8 cellular contexts compared by ENCODE assay signal in genomic region chr6:44338228-44339122, GRCh38. TPM values are rescaled to one million over a fixed set of nuclear protein-coding genes. Genes with fewer than 3 reads are reported as not detected.
DNase-seq lines count a peak whose midpoint lies in the region; ATAC-seq, FAIRE-seq and TF ChIP-seq lines count a peak whose summit lies in the region.

No MANE protein-coding gene starts in this region.

- H3K9ac ChIP-seq in H1 (replicated peaks in 1 of 4; ENCODE audit: extremely low read depth in 1 of 4, low read depth in 3 of 4, low read length in 3 of 4), result no peak overlapping the region

- no peaks in the 10 kb centered on the region for H3K79me1 ChIP-seq in H1 (ENCODE audit: low read depth, low read length)

- peak; percentile 74 for DNase-seq in GM13976 (ENCODE audit: low spot score)
- DNase-seq in HT1080 (ENCODE audit: low read depth), result peak; percentile 59
- DNase-seq in NK-92 (lab: John Stamatoyannopoulos, UW; ENCODE audit: unreplicated experiment), result peak; percentile 19
- peak; percentile 84 for DNase-seq in activated CD8-positive, alpha-beta memory T cell treated with anti-CD3 and anti-CD28 coated beads for 24 hours
- DNase-seq in H1 (ENCODE audit: low read depth in 1 of 2, low spot score in 2 of 2), result peak; percentile 59 to 81
- DNase-seq in mucosa of descending colon, result peak in 2 of 3 donors; percentile 73 to 84
- peak; percentile 31 to 41 for DNase-seq in stimulated activated CD8-positive, alpha-beta memory T cell treated with anti-CD3 and anti-CD28 coated beads, Interleukin-4, amount 100 ng/mL, for 4 hours (ENCODE audit: low read depth in 2 of 2, low spot score in 1 of 2)

- no peak overlapping the region for H3K14ac ChIP-seq in H1 (ENCODE audit: insufficient read length)

- peak; percentile 98 for FAIRE-seq in H1 (lab: Jason Lieb, UNC)

- H2BK20ac ChIP-seq in H1 (ENCODE audit: low read length), result peak overlapping the region; percentile 15; the same call in 1 of the 2 replicates

- POLR2A ChIA-PET in H1 (lab: Charles Lee; ENCODE audit: partially characterized antibody), result interaction anchor here (1.1 to 8.4 kb wide), 8 partner anchors 9 to 91 kb away, joined by 4 to 41 read pairs (median 8); partner anchors contain the start of genes AARS2, HSP90AB1 and SLC35B2

- H3K23me2 ChIP-seq in H1 (ENCODE audit: low read depth, low read length), result no peaks in the 10 kb centered on the region; the same call in 1 of the 2 replicates

- H3K4ac ChIP-seq in H1 (replicated peaks; ENCODE audit: insufficient read length, low read depth, low read length), result no peak overlapping the region

- H3K18ac ChIP-seq in H1 (ENCODE audit: extremely low read depth, low read length), result no peak overlapping the region

- H3K9me3 ChIP-seq in H1 (ENCODE audit: insufficient read depth in 2 of 2, low read depth in 1 of 2, low read length in 1 of 2) (no peaks in the 10 kb centered on the region), mucosa of descending colon (no peaks in the 10 kb centered on the region)

- WGBS in H1 (ENCODE audit: extremely low coverage in 1 of 2, insufficient coverage in 1 of 2, insufficient read length in 1 of 2, insufficient replicate concordance in 2 of 2, low coverage in 1 of 2, low lambda C conversion rate in 2 of 2, missing lambda C conversion rate in 1 of 2), 2 experiments, result 7% methylated on average over 11 of the region's 11 CpGs; no CpG with 5 or more reads in 1 of the 2 experiments

- no peak overlapping the region for H3K23ac ChIP-seq in H1 (ENCODE audit: insufficient read length)

- peaks cover 3 to 6% (median 5%) of the 10 kb centered on the region in 4 experiments; a peak in 5 of 7 replicates for H3K27me3 ChIP-seq in H1 (replicated peaks in 1 of 4; ENCODE audit: control insufficient read depth in 3 of 4, extremely low read depth in 1 of 4, insufficient read depth in 3 of 4, low read length in 3 of 4)

- no peaks in the 10 kb centered on the region for H4K20me1 ChIP-seq in H1 (replicated peaks in 1 of 2; ENCODE audit: control insufficient read depth in 1 of 2, insufficient read depth in 2 of 2, low read length in 2 of 2)

- TF ChIP-seq POLR2A in H1 (IDR thresholded peaks at IDR 0.05; ENCODE audit: control extremely low read depth in 1 of 2, low read depth in 2 of 2, low read length in 2 of 2), result no peak

- intact Hi-C loops in mucosa of descending colon (cut with DNase I, micrococcal nuclease), result loop anchor here (5.0 kb wide), 1 partner anchor 71 kb away; the partner anchor contains the start of gene NFKBIE (in 2 of the 2)

- CTCF ChIA-PET in H1 (lab: Charles Lee; ENCODE audit: partially characterized antibody), result interaction anchor here (0.6 to 10.2 kb wide), 46 partner anchors 7 to 1386 kb away, joined by 3 to 153 read pairs (median 4); partner anchors contain the start of genes AARS2, SLC35B2 and TMEM151B

- no peak overlapping the region for H3K56ac ChIP-seq in H1 (replicated peaks; ENCODE audit: insufficient read length, low read depth, low read length)

- no peak overlapping the region for H3K4me2 ChIP-seq in H1 (ENCODE audit: insufficient read depth in 1 of 2, low read depth in 2 of 2, low read length in 2 of 2)

- H3K4me1 ChIP-seq in H1 (replicated peaks in 1 of 4; ENCODE audit: control insufficient read depth in 3 of 4, insufficient read depth in 4 of 4, low read length in 3 of 4), result peaks cover 0 to 5% (median under 1%) of the 10 kb centered on the region in 4 experiments; a peak in 3 of 7 replicates
- no peaks in the 10 kb centered on the region for H3K4me1 ChIP-seq in mucosa of descending colon (ENCODE audit: low read depth)

- no peak overlapping the region for H3K27ac ChIP-seq in H1 (ENCODE audit: low read depth, low read length)

- no peak overlapping the region for H3K4me3 ChIP-seq in H1 (ENCODE audit: extremely low read depth in 1 of 4, insufficient read depth in 2 of 4, low read depth in 3 of 4, low read length in 4 of 4)
- no peak overlapping the region for H3K4me3 ChIP-seq in mucosa of descending colon

- TF ChIP-seq CTCF in GM13976 (IDR thresholded peaks at IDR 0.05; ENCODE audit: borderline replicate concordance, control extremely low read depth, extremely low read depth, insufficient read depth, missing control alignments) (peak; percentile 74), H1 (IDR thresholded peaks at IDR 0.05; ENCODE audit: control extremely low read depth in 1 of 3, insufficient read depth in 1 of 3, low read depth in 1 of 3, low read length in 3 of 3) (peak; percentile 73 to 87 (median 85)), mucosa of descending colon (IDR thresholded peaks at IDR 0.05) (peak; percentile 37)

- H4K8ac ChIP-seq in H1 (ENCODE audit: extremely low read depth, insufficient read depth, low read length), result no peak overlapping the region; the same call in 1 of the 2 replicates

- no peak overlapping the region for H2BK120ac ChIP-seq in H1 (replicated peaks; ENCODE audit: low read depth, low read length)

- no peaks in the 10 kb centered on the region for H3K79me2 ChIP-seq in H1 (ENCODE audit: control insufficient read depth in 1 of 2, insufficient read depth in 2 of 2, low read length in 2 of 2)

- H4K91ac ChIP-seq in H1 (replicated peaks; ENCODE audit: insufficient read length, low read length), result no peak overlapping the region

- H3K36me3 ChIP-seq in H1 (ENCODE audit: control insufficient read depth in 2 of 4, insufficient read depth in 4 of 4, low read length in 3 of 4) (no peaks in the 10 kb centered on the region), mucosa of descending colon (ENCODE audit: low read depth) (no peaks in the 10 kb centered on the region)

- H4K5ac ChIP-seq in H1 (ENCODE audit: insufficient read length, low read depth, low read length), result no peak overlapping the region

- ATAC-seq in mucosa of descending colon, result peak; percentile 92
- ATAC-seq in HG02852 (IDR thresholded peaks at IDR 0.05; ENCODE audit: unreplicated experiment), result no peak

- no peak overlapping the region for H2AFZ ChIP-seq in H1 (ENCODE audit: low read length)

- no peak overlapping the region for H2AK5ac ChIP-seq in H1 (ENCODE audit: low read depth, low read length)

- TF ChIP-seq EP300 in H1 (IDR thresholded peaks at IDR 0.05; ENCODE audit: borderline replicate concordance in 1 of 2, low read depth in 2 of 2, low read length in 2 of 2), result no peak

- H2BK5ac ChIP-seq in H1 (ENCODE audit: low read depth, low read length), result no peak overlapping the region

- peak; percentile 94 to 96 for TF ChIP-seq RAD21 in H1 (IDR thresholded peaks at IDR 0.05 in 1 of 2, conservative IDR thresholded peaks at IDR 0.05 in 1 of 2; ENCODE audit: low read depth in 2 of 2, low read length in 2 of 2)

- H2BK15ac ChIP-seq in H1 (ENCODE audit: low read length), result no peak overlapping the region

- in situ Hi-C loops in GM13976 (cut with MboI; ENCODE audit: low sequenced_read_pairs, unreplicated experiment), result no loop called here

- H2BK12ac ChIP-seq in H1 (ENCODE audit: low read depth, low read length), result no peak overlapping the region

TF ChIP-seq in H1, 55 proteins besides CTCF, POLR2A, EP300 and RAD21 (continues in another document):
- TF ChIP-seq MAFK (IDR thresholded peaks at IDR 0.05; ENCODE audit: low read depth, low read length) (no peak), SRF (IDR thresholded peaks at IDR 0.05; ENCODE audit: low read depth, low read length) (no peak), CBX8 (IDR thresholded peaks at IDR 0.05; ENCODE audit: borderline replicate concordance, low read depth, low read length) (no peak), POU5F1 (IDR thresholded peaks at IDR 0.05; ENCODE audit: low read depth, low read length) (no peak)

RNA-seq across cellular contexts. Expression of gene SPATS1, which starts 4.0 kb away (rescaled TPM):
- total RNA-seq in HT1080 (2014; rRNA removed; shearing (Covaris generic)), result not detected in 2 replicates
- not detected in 2 replicates for polyA plus RNA-seq in HT1080 (2015; cell fraction: cytosol; rRNA removed)
- polyA plus RNA-seq in HT1080 (2015; cell fraction: nucleus; rRNA removed), result not detected in 2 replicates
- total RNA-seq in H1 (2021; fragmentation: NEBNext Ultra II Directional; extraction: Animal tissue kit (Norgen Biotek cat#: 25700)), result not detected in 2 replicates
- not detected in 2 replicates for polyA plus RNA-seq in H1 (2011; rRNA removed)
- polyA plus RNA-seq in H1 (2011; cell fraction: cytosol; rRNA removed), result not detected
- not detected for polyA plus RNA-seq in H1 (2011; cell fraction: nucleus; rRNA removed)
- not detected in 4 replicates for polyA plus RNA-seq in H1 (2012, experiment 1 of 2)
- not detected for polyA plus RNA-seq in H1 (2012, experiment 2 of 2)
- not detected for polyA plus RNA-seq in H1 (2013, experiment 1 of 2)
- polyA plus RNA-seq in H1 (2013, experiment 2 of 2), result not detected
- not detected in 2 replicates for polyA minus RNA-seq in H1 (2011; rRNA and poly(A)+ RNA removed)
- not detected for polyA minus RNA-seq in H1 (2011; cell fraction: cytosol; rRNA and poly(A)+ RNA removed)
- not detected for polyA minus RNA-seq in H1 (2011; cell fraction: nucleus; rRNA and poly(A)+ RNA removed)
- total RNA-seq in mucosa of descending colon, result not detected

RNA-seq across cellular contexts. Expression of gene AARS2, which starts 25.3 kb away (rescaled TPM):
- 17.4 and 20.2 TPM in 2 replicates for total RNA-seq in HT1080 (2014; rRNA removed; shearing (Covaris generic))
- polyA plus RNA-seq in HT1080 (2015; cell fraction: cytosol; rRNA removed), result 9.1 and 11.1 TPM in 2 replicates
- 25.4 and 27.1 TPM in 2 replicates for polyA plus RNA-seq in HT1080 (2015; cell fraction: nucleus; rRNA removed)
- 19.9 and 20.4 TPM in 2 replicates for total RNA-seq in H1 (2021; fragmentation: NEBNext Ultra II Directional; extraction: Animal tissue kit (Norgen Biotek cat#: 25700))
- polyA plus RNA-seq in H1 (2011; rRNA removed), result 8.6 and 12.8 TPM in 2 replicates
- 15.4 TPM for polyA plus RNA-seq in H1 (2011; cell fraction: cytosol; rRNA removed)
- 34.1 TPM for polyA plus RNA-seq in H1 (2011; cell fraction: nucleus; rRNA removed)
- 8.9 to 18.6 TPM (median 15.1 TPM) in 4 replicates for polyA plus RNA-seq in H1 (2012, experiment 1 of 2)
- 6.4 TPM for polyA plus RNA-seq in H1 (2012, experiment 2 of 2)
- polyA plus RNA-seq in H1 (2013, experiment 1 of 2), result 9.5 TPM
- polyA plus RNA-seq in H1 (2013, experiment 2 of 2), result 7.9 TPM
- polyA minus RNA-seq in H1 (2011; rRNA and poly(A)+ RNA removed), result 17.7 and 19.9 TPM in 2 replicates
- polyA minus RNA-seq in H1 (2011; cell fraction: cytosol; rRNA and poly(A)+ RNA removed), result 14.2 TPM
- 37.3 TPM for polyA minus RNA-seq in H1 (2011; cell fraction: nucleus; rRNA and poly(A)+ RNA removed)
- total RNA-seq in mucosa of descending colon, result 10 to 100 TPM; 12.5 to 21.1 (median 15.9) TPM

RNA-seq across cellular contexts. Expression of gene CDC5L, which starts 49.0 kb away (rescaled TPM):
- 22.6 and 23.5 TPM in 2 replicates for total RNA-seq in HT1080 (2014; rRNA removed; shearing (Covaris generic))
- polyA plus RNA-seq in HT1080 (2015; cell fraction: cytosol; rRNA removed), result 13.6 and 16.2 TPM in 2 replicates
- polyA plus RNA-seq in HT1080 (2015; cell fraction: nucleus; rRNA removed), result 33.4 and 33.9 TPM in 2 replicates
- 31.9 and 32.8 TPM in 2 replicates for total RNA-seq in H1 (2021; fragmentation: NEBNext Ultra II Directional; extraction: Animal tissue kit (Norgen Biotek cat#: 25700))
- 5.1 and 8.4 TPM in 2 replicates for polyA plus RNA-seq in H1 (2011; rRNA removed)
- 11.6 TPM for polyA plus RNA-seq in H1 (2011; cell fraction: cytosol; rRNA removed)
- polyA plus RNA-seq in H1 (2011; cell fraction: nucleus; rRNA removed), result 7.4 TPM
- polyA plus RNA-seq in H1 (2012, experiment 1 of 2), result 12.1 to 24.2 TPM (median 14.4 TPM) in 4 replicates
- 1.2 TPM for polyA plus RNA-seq in H1 (2012, experiment 2 of 2)
- polyA plus RNA-seq in H1 (2013, experiment 1 of 2), result 23.2 TPM
- 21.7 TPM for polyA plus RNA-seq in H1 (2013, experiment 2 of 2)
- 18.5 and 22.4 TPM in 2 replicates for polyA minus RNA-seq in H1 (2011; rRNA and poly(A)+ RNA removed)
- 13.4 TPM for polyA minus RNA-seq in H1 (2011; cell fraction: cytosol; rRNA and poly(A)+ RNA removed)
- polyA minus RNA-seq in H1 (2011; cell fraction: nucleus; rRNA and poly(A)+ RNA removed), result 25.0 TPM
- 10 to 100 TPM; 16.9 to 20.7 (median 17.8) TPM for total RNA-seq in mucosa of descending colon

Comparison
In these comparisons a context has a peak if more than half of its experiments do, and no peak if none do; other contexts are left out.
1. DNase-seq: peak in every context shown above with its lines; median percentile 84 in activated CD8-positive, alpha-beta memory T cell treated with anti-CD3 and anti-CD28 coated beads for 24 hours; 78 in mucosa of descending colon; 74 in GM13976; 70 in H1; 59 in HT1080; 36 in stimulated activated CD8-positive, alpha-beta memory T cell treated with anti-CD3 and anti-CD28 coated beads, Interleukin-4, amount 100 ng/mL, for 4 hours; 19 in NK-92.